Comparison of ENCODE assay signal across 28 cellular contexts in the genomic region with DNA sequence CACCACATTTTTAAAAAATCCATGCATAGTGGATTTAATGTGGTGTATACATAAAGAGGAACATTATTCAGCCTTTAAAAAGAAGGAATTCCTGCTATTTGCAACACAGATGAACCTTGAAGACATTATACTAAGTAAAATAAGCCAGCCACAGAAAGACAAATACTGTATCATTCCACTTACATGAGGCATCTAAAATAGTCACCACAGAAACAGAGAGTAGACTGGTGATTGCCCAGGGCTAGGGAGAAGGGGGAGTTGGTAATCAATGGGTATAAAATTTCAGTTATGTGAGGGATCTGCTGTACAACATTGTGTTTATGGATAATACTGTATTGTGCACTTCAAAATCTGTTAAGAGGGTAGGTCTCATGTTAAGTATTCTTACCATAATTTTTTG. TPM values are rescaled to one million over a fixed set of nuclear protein-coding genes. Genes with fewer than 3 reads are reported as not detected.
A peak's percentile ranks its signal among the peaks of the same experiment; 100 is the strongest.
DNase-seq lines count a peak whose midpoint lies in the region; ATAC-seq, FAIRE-seq and TF ChIP-seq lines count a peak whose summit lies in the region.
"Had no signal": no experiment of that assay in that cellular context is flagged by ENCODE, and none has a peak within 500 bp of the region (broad histone marks: within the 10 kb centered on the region; RNA-seq: fewer than 3 reads in every experiment).

No MANE protein-coding gene starts in this region.

- no peak overlapping the region for H3K23ac ChIP-seq in IMR-90 (ENCODE audit: low read depth, low read length)

- no peak overlapping the region for H2BK120ac ChIP-seq in IMR-90 (ENCODE audit: low read depth, low read length)

- no peak overlapping the region for H2AFZ ChIP-seq in IMR-90 (replicated peaks; ENCODE audit: low read length, poor library complexity)
- no peak overlapping the region for H2AFZ ChIP-seq in astrocyte (ENCODE audit: low read depth, low read length)
- no peak overlapping the region for H2AFZ ChIP-seq in parathyroid adenoma
- H2AFZ ChIP-seq in GM23248: no peak overlapping the region

- no peak overlapping the region for H3K56ac ChIP-seq in IMR-90 (ENCODE audit: extremely low read depth, insufficient read depth, low read length)

- no peak for TF ChIP-seq POLR2A in IMR-90 (IDR thresholded peaks at IDR 0.05; ENCODE audit: low read depth, low read length)

- H3K4me2 ChIP-seq in IMR-90 (ENCODE audit: low read depth, low read length) (no peak overlapping the region), astrocyte (ENCODE audit: low read length) (no peak overlapping the region), parathyroid adenoma (ENCODE audit: low read length) (no peak overlapping the region), GM23248 (ENCODE audit: unreplicated experiment) (no peak overlapping the region)
- H3K4me2 ChIP-seq: BLaER1 had no signal

- H3K9me3 ChIP-seq in IMR-90 (ENCODE audit: control insufficient read depth, insufficient read depth, low read length): peaks cover 4% of the 10 kb centered on the region
- no peaks in the 10 kb centered on the region for H3K9me3 ChIP-seq in astrocyte (ENCODE audit: insufficient read depth, low read depth, low read length)
- no peaks in the 10 kb centered on the region for H3K9me3 ChIP-seq in parathyroid adenoma (ENCODE audit: control insufficient read depth, low read length)
- no peaks in the 10 kb centered on the region for H3K9me3 ChIP-seq in HAP-1
- no peaks in the 10 kb centered on the region for H3K9me3 ChIP-seq in GM23248 (ENCODE audit: low read depth)
- H3K9me3 ChIP-seq: BLaER1 had no signal

- POLR2A ChIA-PET in AG04449 (lab: Yijun Ruan, JAX) (no interaction called here), IMR-90 (lab: Charles Lee; ENCODE audit: unreplicated experiment) (no interaction called here)

- ATAC-seq in IMR-90 (ENCODE audit: low read depth): peak; percentile 56
- no peak for ATAC-seq in HG02852 (IDR thresholded peaks at IDR 0.05; ENCODE audit: unreplicated experiment)
- ATAC-seq: GM12878, HCT116 had no signal

- H3K27ac Mint-ChIP-seq in astrocyte (ENCODE audit: unreplicated experiment): no peak overlapping the region
- H3K27ac Mint-ChIP-seq: CD4-positive, CD25-positive, alpha-beta regulatory T cell had no signal

- DNase-seq in AG04449 (ENCODE audit: low read depth, low spot score) (peak; percentile 12), IMR-90 (peak; percentile 16), astrocyte (ENCODE audit: low read depth) (peak; percentile 8), HAP-1 (ENCODE audit: low spot score in 2 of 2) (no peak), GM23248 (no peak)
- DNase-seq: 8988T; CD4-positive, CD25-positive, alpha-beta regulatory T cell; GDM1; KBM-7; MG63; NCI-H1105 treated with DMSO at 0.1 percent for 48 hours; NCI-H146; NCI-H1930; NCI-H2107; NCI-H446; NCI-H524 treated with DMSO at 0.1 percent for 48 hours; NCI-H774; Right ventricle myocardium superior had no signal

- no peaks in the 10 kb centered on the region for H3K79me1 ChIP-seq in IMR-90 (ENCODE audit: low read depth in 1 of 2, low read length in 2 of 2)

- H3K9ac ChIP-seq in IMR-90 (ENCODE audit: low read depth, low read length) (no peak overlapping the region), astrocyte (ENCODE audit: low read length) (no peak overlapping the region), parathyroid adenoma (no peak overlapping the region), GM23248 (no peak overlapping the region)
- H3K9ac ChIP-seq: BLaER1 had no signal

- H3K14ac ChIP-seq in IMR-90 (replicated peaks; ENCODE audit: low read depth, low read length): no peak overlapping the region

- H3K27me3 ChIP-seq in IMR-90 (ENCODE audit: control insufficient read depth, insufficient read depth, low read length) (peaks cover 17% of the 10 kb centered on the region), astrocyte (ENCODE audit: insufficient read depth, low read length) (peaks cover 11% of the 10 kb centered on the region), parathyroid adenoma (ENCODE audit: control insufficient read depth, insufficient read depth, low read length) (no peaks in the 10 kb centered on the region), HAP-1 (ENCODE audit: low read depth) (no peaks in the 10 kb centered on the region), GM23248 (replicated peaks; ENCODE audit: insufficient read depth) (peaks cover 24% of the 10 kb centered on the region)
- H3K27me3 ChIP-seq: BLaER1 had no signal

- no peak overlapping the region for H4K5ac ChIP-seq in IMR-90 (ENCODE audit: low read depth, low read length)

- peaks cover 26% of the 10 kb centered on the region for H3K27me3 Mint-ChIP-seq in astrocyte (ENCODE audit: low read depth, unreplicated experiment)

- H3K4me3 Mint-ChIP-seq in astrocyte (ENCODE audit: unreplicated experiment): no peak overlapping the region
- H3K4me3 Mint-ChIP-seq: CD4-positive, CD25-positive, alpha-beta regulatory T cell had no signal

- H2BK15ac ChIP-seq in IMR-90 (ENCODE audit: low read depth, low read length): no peak overlapping the region

- BruUV-seq in IMR-90 (replicated peaks; lab: Mats Ljungman, UMichigan): no TSS peak

- no peak for TF ChIP-seq RAD21 in IMR-90 (IDR thresholded peaks at IDR 0.05; ENCODE audit: low read length)

- H3K4me3 ChIP-seq in AG04449 (ENCODE audit: low read depth, low read length) (no peak overlapping the region), IMR-90 (ENCODE audit: insufficient read depth, low read depth, low read length) (no peak overlapping the region), astrocyte (ENCODE audit: insufficient read depth, low read depth, low read length) (no peak overlapping the region), parathyroid adenoma (ENCODE audit: low read depth, low read length) (no peak overlapping the region), HAP-1 (no peak overlapping the region), GM23248 (no peak overlapping the region)
- H3K4me3 ChIP-seq: BLaER1, GM12878, MG63 had no signal

- H3K9me3 Mint-ChIP-seq in astrocyte (ENCODE audit: unreplicated experiment): peaks cover 14% of the 10 kb centered on the region

- no peak overlapping the region for H4K8ac ChIP-seq in IMR-90 (ENCODE audit: low read depth in 2 of 2, low read length in 2 of 2)

- H4K20me1 ChIP-seq in IMR-90 (ENCODE audit: insufficient read depth, low read length): no peaks in the 10 kb centered on the region
- H4K20me1 ChIP-seq in astrocyte (ENCODE audit: insufficient read depth, low read length): no peaks in the 10 kb centered on the region
- no peaks in the 10 kb centered on the region for H4K20me1 ChIP-seq in GM23248 (ENCODE audit: insufficient read depth)
- H4K20me1 ChIP-seq: BLaER1 had no signal

- dilution Hi-C loops in IMR-90 (cut with HindIII; ENCODE audit: low sequenced_read_pairs, unreplicated experiment): no loop called here

- no peaks in the 10 kb centered on the region for H3K9me1 ChIP-seq in IMR-90 (ENCODE audit: insufficient read depth, low read length)

- CTCF ChIA-PET in AG04449 (lab: Yijun Ruan, JAX) (no interaction called here), IMR-90 (lab: Yijun Ruan, JAX) (no interaction called here)

- H3K36me3 Mint-ChIP-seq in astrocyte (ENCODE audit: low read depth, unreplicated experiment): no peaks in the 10 kb centered on the region
- H3K36me3 Mint-ChIP-seq: CD4-positive, CD25-positive, alpha-beta regulatory T cell had no signal

- in situ Hi-C loops in IMR-90 (cut with MboI; ENCODE audit: low sequenced_read_pairs) (no loop called here), HAP-1 (cut with MboI; ENCODE audit: low sequenced_read_pairs) (no loop called here), GM23248 (cut with MboI) (no loop called here)

- H3K27ac ChIP-seq in IMR-90 (ENCODE audit: insufficient read depth, low read length) (no peak overlapping the region), astrocyte (ENCODE audit: low read depth, low read length) (no peak overlapping the region), parathyroid adenoma (peak overlapping the region; percentile 57), GM23248 (no peak overlapping the region)
- H3K27ac ChIP-seq: BLaER1 had no signal

- H3K4me1 Mint-ChIP-seq in astrocyte (ENCODE audit: low read depth, unreplicated experiment): peaks cover 15% of the 10 kb centered on the region
- H3K4me1 Mint-ChIP-seq: CD4-positive, CD25-positive, alpha-beta regulatory T cell had no signal

- H2BK5ac ChIP-seq in IMR-90 (ENCODE audit: low read depth, low read length, poor library complexity, severe bottlenecking): no peak overlapping the region

- H3F3A ChIP-seq in GM23248 (ENCODE audit: insufficient read depth): 0 out of 2 replicates have a peak, but pooled peaks cover 5% of the 10 kb centered on the region

- no peak overlapping the region for H2BK20ac ChIP-seq in IMR-90 (ENCODE audit: low read depth, low read length)

- H3K18ac ChIP-seq in IMR-90 (ENCODE audit: low read depth, low read length): no peak overlapping the region

- H2AK9ac ChIP-seq in IMR-90 (replicated peaks; ENCODE audit: low read depth, low read length, poor library complexity): no peak overlapping the region

- no peaks in the 10 kb centered on the region for H3K36me3 ChIP-seq in IMR-90 (ENCODE audit: control insufficient read depth, insufficient read depth, low read length)
- H3K36me3 ChIP-seq in astrocyte (ENCODE audit: insufficient read depth, low read length): no peaks in the 10 kb centered on the region
- H3K36me3 ChIP-seq in parathyroid adenoma (ENCODE audit: control insufficient read depth, insufficient read depth, low read length): no peaks in the 10 kb centered on the region
- H3K36me3 ChIP-seq in HAP-1 (replicated peaks): no peaks in the 10 kb centered on the region; the same call in 1 of the 2 replicates
- H3K36me3 ChIP-seq in GM23248 (ENCODE audit: low read depth): no peaks in the 10 kb centered on the region
- H3K36me3 ChIP-seq: BLaER1, MG63 had no signal

- H3K79me2 ChIP-seq in astrocyte (ENCODE audit: insufficient read depth, low read length): no peaks in the 10 kb centered on the region
- H3K79me2 ChIP-seq in parathyroid adenoma: no peaks in the 10 kb centered on the region
- H3K79me2 ChIP-seq in GM23248 (ENCODE audit: insufficient read depth): no peaks in the 10 kb centered on the region

- peaks cover 7% of the 10 kb centered on the region for H3K4me1 ChIP-seq in IMR-90 (ENCODE audit: control insufficient read depth, insufficient read depth, low read length)
- H3K4me1 ChIP-seq in astrocyte (ENCODE audit: insufficient read depth, low read length): no peaks in the 10 kb centered on the region
- peaks cover 17% of the 10 kb centered on the region for H3K4me1 ChIP-seq in parathyroid adenoma
- no peaks in the 10 kb centered on the region for H3K4me1 ChIP-seq in HAP-1
- no peaks in the 10 kb centered on the region for H3K4me1 ChIP-seq in GM23248 (ENCODE audit: insufficient read depth)
- H3K4me1 ChIP-seq: BLaER1 had no signal

- FAIRE-seq in astrocyte (lab: Jason Lieb, UNC): no peak
- FAIRE-seq: GM12878, H1, HTR-8/SVneo had no signal

- H3K9me2 ChIP-seq in GM23248 (ENCODE audit: insufficient read depth): no peaks in the 10 kb centered on the region

- no peak overlapping the region for H4K91ac ChIP-seq in IMR-90 (ENCODE audit: insufficient read depth, low read depth, low read length)

- no peak overlapping the region for H2AK5ac ChIP-seq in IMR-90 (ENCODE audit: low read depth, low read length)

- intact Hi-C loops in IMR-90 (cut with micrococcal nuclease): loop anchor here (5.0 kb wide), 1 partner anchor 54 kb away; no protein-coding TSS in a partner anchor

- no peak for TF ChIP-seq CTCF in AG04449 (IDR thresholded peaks at IDR 0.05; ENCODE audit: insufficient read depth, low read length, missing control alignments)
- TF ChIP-seq CTCF in IMR-90 (conservative IDR thresholded peaks at IDR 0.05; ENCODE audit: low read depth, low read length): no peak
- no peak for TF ChIP-seq CTCF in astrocyte (IDR thresholded peaks at IDR 0.05; ENCODE audit: insufficient read depth, low read depth, low read length)
- TF ChIP-seq CTCF in parathyroid adenoma (IDR thresholded peaks at IDR 0.05): no peak

- no peak overlapping the region for H3K4ac ChIP-seq in IMR-90 (ENCODE audit: low read depth, low read length)

RNA-seq across cellular contexts. Expression of a gene that starts 10.0 kb away (rescaled TPM):
- total RNA-seq in IMR-90 (2012; rRNA removed): not detected in 2 replicates
- not detected in 2 replicates for polyA plus RNA-seq in IMR-90 (2012; rRNA removed)
- polyA plus RNA-seq in IMR-90 (2012; cell fraction: cytosol; rRNA removed): not detected in 2 replicates
- not detected in 2 replicates for polyA plus RNA-seq in IMR-90 (2012; cell fraction: nucleus; rRNA removed; ENCODE audit: low replicate concordance)
- total RNA-seq in astrocyte: not detected in 2 replicates
- total RNA-seq in GM23248 (2014; rRNA removed; shearing (Covaris generic)): not detected in 2 replicates
- polyA plus RNA-seq in GM23248 (2016; fragmentation: Nextera tagmentation; extraction: Ambion mirVana): not detected in 2 replicates
- total RNA-seq: CD4-positive, CD25-positive, alpha-beta regulatory T cell; GM12878; LHCN-M2; SK-MEL-5 had no signal
- polyA plus RNA-seq: AG04450, GM12878 had no signal

Comparison
In these comparisons a context has a peak if more than half of its experiments do, and no peak if none do; other contexts are left out.
1. DNase-seq: peak in AG04449 (single experiment), IMR-90 (single experiment) and astrocyte (single experiment); none in HAP-1 (0 of 2) and GM23248 (single experiment).